ENCODE assay signal across 28 cellular contexts in the genomic region with DNA sequence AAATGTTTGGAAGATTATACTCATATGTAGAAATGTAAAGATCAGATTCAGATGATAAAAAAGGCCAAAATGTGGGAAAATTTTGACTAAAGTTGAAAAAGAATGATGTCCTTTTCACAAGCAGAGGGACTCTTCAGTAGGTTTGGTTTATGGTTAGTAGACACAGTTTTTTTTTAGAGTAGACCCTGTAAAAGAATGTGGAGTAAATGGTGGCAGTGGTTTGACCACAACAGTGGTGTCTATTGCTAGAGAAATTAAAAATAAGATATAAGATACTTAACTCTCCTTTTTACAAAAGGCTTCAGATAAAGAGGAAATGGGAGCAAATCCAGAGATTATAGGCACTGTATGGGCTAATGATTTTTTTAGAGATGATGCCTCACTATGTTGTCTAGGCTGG. TPM values are rescaled to one million over a fixed set of nuclear protein-coding genes. Genes with fewer than 3 reads are reported as not detected.
A peak's percentile ranks its signal among the peaks of the same experiment; 100 is the strongest.
DNase-seq lines count a peak whose midpoint lies in the region; ATAC-seq lines count a peak whose summit lies in the region.
"Had no signal": no experiment of that assay in that cellular context is flagged by ENCODE, and none has a peak within 500 bp of the region (broad histone marks: within the 10 kb centered on the region; RNA-seq: fewer than 3 reads in every experiment).

No MANE protein-coding gene starts in this region.

- no peaks in the 10 kb centered on the region for H3K27me3 Mint-ChIP-seq in activated naive CD8-positive, alpha-beta T cell
- H3K27me3 Mint-ChIP-seq in natural killer cell treated with Interleukin-12 subunit alpha and Interleukin-12 subunit beta and Interleukin-15 and Interleukin-18, amount 100 ng/mL, for 72 hours, result no peaks in the 10 kb centered on the region
- H3K27me3 Mint-ChIP-seq: activated CD8-positive, alpha-beta memory T cell treated with anti-CD3 and anti-CD28 coated beads, Interleukin-2, amount 10 ng/mL, durations not matched to agents 7 days and 5 days had no signal

- peaks cover 76 to 100% (median 100%) of the 10 kb centered on the region in 11 experiments for H4K20me1 ChIP-seq in BLaER1 treated with 17β-estradiol and CSF1 and Interleukin-3, amounts not matched to agents 10 nM and 100 nM

- no peak overlapping the region for H3K27ac ChIP-seq in BLaER1 treated with 17β-estradiol and CSF1 and Interleukin-3, amounts not matched to agents 10 nM and 100 nM
- H3K27ac ChIP-seq: C4-2B, parathyroid adenoma, suprapubic skin, uterus had no signal

- no peak overlapping the region for H3K4me3 ChIP-seq in BLaER1 treated with 17β-estradiol and CSF1 and Interleukin-3, amounts not matched to agents 10 nM and 100 nM
- H3K4me3 ChIP-seq: suprapubic skin, uterus had no signal

- ATAC-seq in natural killer cell treated with Interleukin-12 subunit alpha and Interleukin-12 subunit beta and Interleukin-15 and Interleukin-18, amount 100 ng/mL, for 72 hours, result no peak
- ATAC-seq in HG03442 (IDR thresholded peaks at IDR 0.05; ENCODE audit: unreplicated experiment) (no peak), GM18519 (IDR thresholded peaks at IDR 0.05; ENCODE audit: low FRiP score, unreplicated experiment) (no peak)
- ATAC-seq: activated CD8-positive, alpha-beta memory T cell treated with anti-CD3 and anti-CD28 coated beads, Interleukin-2, amount 10 ng/mL, durations not matched to agents 7 days and 5 days; right cardiac atrium; Right ventricle myocardium inferior had no signal

- H3K9me3 Mint-ChIP-seq in activated naive CD8-positive, alpha-beta T cell (ENCODE audit: low read depth), result no peaks in the 10 kb centered on the region
- no peaks in the 10 kb centered on the region for H3K9me3 Mint-ChIP-seq in natural killer cell treated with Interleukin-12 subunit alpha and Interleukin-12 subunit beta and Interleukin-15 and Interleukin-18, amount 100 ng/mL, for 72 hours
- H3K9me3 Mint-ChIP-seq: HFFc6 had no signal

- peaks cover 85% of the 10 kb centered on the region for H3K4me1 Mint-ChIP-seq in activated naive CD8-positive, alpha-beta T cell (ENCODE audit: low read depth)
- H3K4me1 Mint-ChIP-seq in natural killer cell treated with Interleukin-12 subunit alpha and Interleukin-12 subunit beta and Interleukin-15 and Interleukin-18, amount 100 ng/mL, for 72 hours (ENCODE audit: low read depth in 2 of 2), result peaks cover 69 to 70% of the 10 kb centered on the region in 2 donors

- no peaks in the 10 kb centered on the region for H3K27me3 ChIP-seq in BLaER1 treated with 17β-estradiol and CSF1 and Interleukin-3, amounts not matched to agents 10 nM and 100 nM
- H3K27me3 ChIP-seq: suprapubic skin, uterus had no signal

- H3K4me2 ChIP-seq in BLaER1 treated with 17β-estradiol and CSF1 and Interleukin-3, amounts not matched to agents 10 nM and 100 nM, result peak overlapping the region; percentile 6 to 80 (median 65); a peak in 16 of 22 replicates

- peaks cover 10% of the 10 kb centered on the region for H3K36me3 Mint-ChIP-seq in activated naive CD8-positive, alpha-beta T cell
- H3K36me3 Mint-ChIP-seq in natural killer cell treated with Interleukin-12 subunit alpha and Interleukin-12 subunit beta and Interleukin-15 and Interleukin-18, amount 100 ng/mL, for 72 hours, result peaks cover 32% of the 10 kb centered on the region

- peak overlapping the region; percentile 44 for H3K4me3 Mint-ChIP-seq in activated naive CD8-positive, alpha-beta T cell
- peak overlapping the region; percentile 65 for H3K4me3 Mint-ChIP-seq in natural killer cell treated with Interleukin-12 subunit alpha and Interleukin-12 subunit beta and Interleukin-15 and Interleukin-18, amount 100 ng/mL, for 72 hours
- H3K4me3 Mint-ChIP-seq: activated CD8-positive, alpha-beta memory T cell treated with anti-CD3 and anti-CD28 coated beads, Interleukin-2, amount 10 ng/mL, durations not matched to agents 7 days and 5 days had no signal

- peaks cover 6 to 10% (median 7%) of the 10 kb centered on the region in 11 experiments; a peak in 21 of 22 replicates for H3K9me3 ChIP-seq in BLaER1 treated with 17β-estradiol and CSF1 and Interleukin-3, amounts not matched to agents 10 nM and 100 nM (replicated peaks in 1 of 11)
- H3K9me3 ChIP-seq: suprapubic skin had no signal

- H3K9ac ChIP-seq in BLaER1 treated with 17β-estradiol and CSF1 and Interleukin-3, amounts not matched to agents 10 nM and 100 nM, result no peak overlapping the region; a peak in 1 of 22 replicates
- H3K9ac ChIP-seq: parathyroid adenoma had no signal

- DNase-seq in MV-4-11 (lab: John Stamatoyannopoulos, UW) (peak; percentile 31), COLO829 (ENCODE audit: low spot score) (no peak), hepatic stellate cell (ENCODE audit: low spot score) (no peak)
- DNase-seq in natural killer cell treated with Interleukin-12 subunit alpha and Interleukin-12 subunit beta and Interleukin-15 and Interleukin-18, amount 100 ng/mL, for 72 hours (ENCODE audit: low spot score), result no peak
- DNase-seq: ACHN; activated CD8-positive, alpha-beta memory T cell treated with anti-CD3 and anti-CD28 coated beads, Interleukin-2, amount 10 ng/mL, durations not matched to agents 7 days and 5 days; activated effector memory CD4-positive, alpha-beta T cell treated with Interleukin-2 at 50 U/mL for 16 hours; amygdala; cortex of kidney; HFFc6; KBM-7; mammary epithelial cell; NCI-H1694 treated with DMSO at 0.1 percent for 48 hours; NCI-H226; NCI-H748 treated with DMSO at 0.1 percent for 48 hours; OCI-M1; right cardiac atrium; stimulated activated CD8-positive, alpha-beta memory T cell treated with anti-CD3 and anti-CD28 coated beads, Interleukin-4, amount 100 ng/mL, for 48 hours; SW 1271; uterus had no signal

- H3K36me3 ChIP-seq in BLaER1 treated with 17β-estradiol and CSF1 and Interleukin-3, amounts not matched to agents 10 nM and 100 nM, result peaks cover 28 to 85% (median 38%) of the 10 kb centered on the region in 11 experiments
- H3K36me3 ChIP-seq: suprapubic skin, uterus had no signal

- H3K4me1 ChIP-seq in BLaER1 treated with 17β-estradiol and CSF1 and Interleukin-3, amounts not matched to agents 10 nM and 100 nM, result peaks cover 46 to 100% (median 82%) of the 10 kb centered on the region in 10 experiments
- H3K4me1 ChIP-seq: uterus had no signal

- H3K27ac Mint-ChIP-seq in activated naive CD8-positive, alpha-beta T cell, result peak overlapping the region; percentile 91
- H3K27ac Mint-ChIP-seq in natural killer cell treated with Interleukin-12 subunit alpha and Interleukin-12 subunit beta and Interleukin-15 and Interleukin-18, amount 100 ng/mL, for 72 hours, result peak overlapping the region; percentile 62 to 93
- H3K27ac Mint-ChIP-seq: activated CD8-positive, alpha-beta memory T cell treated with anti-CD3 and anti-CD28 coated beads, Interleukin-2, amount 10 ng/mL, durations not matched to agents 7 days and 5 days had no signal

RNA-seq across cellular contexts. Expression of gene RAP1B, which starts 21.8 kb away (rescaled TPM):
- 100 to 1,000 TPM; 328 to 448 TPM for total RNA-seq in natural killer cell treated with Interleukin-12 subunit alpha and Interleukin-12 subunit beta and Interleukin-15 and Interleukin-18, amount 100 ng/mL, for 72 hours

RNA-seq across cellular contexts. Expression of gene NUP107, which starts 54.3 kb away (rescaled TPM):
- 100 to 1,000 TPM in 1 of 2 donors, 10 to 100 TPM in 1; 77.3 to 111 TPM for total RNA-seq in natural killer cell treated with Interleukin-12 subunit alpha and Interleukin-12 subunit beta and Interleukin-15 and Interleukin-18, amount 100 ng/mL, for 72 hours
